Comparison of ENCODE assay signal across 8 cellular contexts in genomic region chr10:110872984-110873569, GRCh38. TPM values are rescaled to one million over a fixed set of nuclear protein-coding genes. Genes with fewer than 3 reads are reported as not detected.
DNase-seq lines count a peak whose midpoint lies in the region; TF ChIP-seq lines count a peak whose summit lies in the region.

No MANE protein-coding gene starts in this region.

- H3K9me3 Mint-ChIP-seq in MCF 10A (ENCODE audit: unreplicated experiment), result no peaks in the 10 kb centered on the region

- H3K27me3 ChIP-seq in AG04450 (ENCODE audit: control insufficient read depth, insufficient read depth, low read length), result peaks cover 2% of the 10 kb centered on the region
- H3K27me3 ChIP-seq in mononuclear cell (ENCODE audit: insufficient read depth, low read length), result no peaks in the 10 kb centered on the region

- peak overlapping the region; percentile 71 for H3K4me3 ChIP-seq in AG04450 (ENCODE audit: low read depth, low read length)
- peak overlapping the region; percentile 60 for H3K4me3 ChIP-seq in Jurkat, Clone E6-1 (ENCODE audit: low read length)
- peak overlapping the region; percentile 84 for H3K4me3 ChIP-seq in mononuclear cell (ENCODE audit: low read length)

- intact Hi-C loops in MCF 10A (cut with micrococcal nuclease), result loop anchor here (1.0 to 5.0 kb wide), 2 partner anchors 127 to 566 kb away; no protein-coding TSS in a partner anchor

- DNase-seq in AG04450 (ENCODE audit: low read depth, low spot score) (no peak), MCF 10A (ENCODE audit: unreplicated experiment) (no peak), SHP77 treated with DMSO at 0.1 percent for 48 hours (lab: John Stamatoyannopoulos, UW) (no peak), hippocampal formation (lab: John Stamatoyannopoulos, UW) (no peak), nucleus accumbens (lab: John Stamatoyannopoulos, UW) (no peak)
- DNase-seq in Jurkat, Clone E6-1 (ENCODE audit: low read depth, low spot score), result no peak
- no peak for DNase-seq in activated CD4-positive, alpha-beta T cell treated with anti-CD3 and anti-CD28 coated beads, Interleukin-2, amount 50 U/mL, for 48 hours

- CTCF ChIA-PET in AG04450 (lab: Charles Lee) (interaction anchor here (0.7 to 1.7 kb wide), 7 partner anchors 14 to 264 kb away, joined by 3 to 5 read pairs (median 3); no protein-coding TSS in a partner anchor), MCF 10A (lab: Yijun Ruan, JAX) (interaction anchor here (0.5 to 1.9 kb wide), 9 partner anchors 10 to 252 kb away, joined by 3 to 7 read pairs (median 3); no protein-coding TSS in a partner anchor)

- no peaks in the 10 kb centered on the region; the same call in 1 of the 2 replicates for H3K9me3 ChIP-seq in AG04450 (ENCODE audit: control insufficient read depth, insufficient read depth, low read length)
- H3K9me3 ChIP-seq in mononuclear cell (ENCODE audit: low read depth, low read length), result no peaks in the 10 kb centered on the region

- H3K4me1 Mint-ChIP-seq in MCF 10A (ENCODE audit: insufficient read depth, unreplicated experiment), result peaks cover 29% of the 10 kb centered on the region

- H3K4me3 Mint-ChIP-seq in MCF 10A (ENCODE audit: unreplicated experiment), result peak overlapping the region; percentile 78

- H3K27ac Mint-ChIP-seq in MCF 10A (ENCODE audit: low read depth, unreplicated experiment), result peak overlapping the region; percentile 64

- H3K4me1 ChIP-seq in mononuclear cell (ENCODE audit: insufficient read depth, low read length), result peaks cover 41% of the 10 kb centered on the region

- BruUV-seq in MCF 10A (replicated peaks; lab: Mats Ljungman, UMichigan), result TSS peak; percentile 64

- peaks cover 45% of the 10 kb centered on the region for H3K36me3 Mint-ChIP-seq in MCF 10A (ENCODE audit: insufficient read depth, unreplicated experiment)

- no peaks in the 10 kb centered on the region for H3K27me3 Mint-ChIP-seq in MCF 10A (ENCODE audit: insufficient read depth, unreplicated experiment)

- H3K27ac ChIP-seq in AG04450 (ENCODE audit: low read depth, low read length), result no peak overlapping the region

- TF ChIP-seq CTCF in AG04450 (IDR thresholded peaks at IDR 0.05; ENCODE audit: low read depth, low read length) (no peak), MCF 10A (IDR thresholded peaks at IDR 0.05; ENCODE audit: unreplicated experiment) (no peak)

- POLR2A ChIA-PET in AG04450 (lab: Yijun Ruan, JAX) (interaction anchor here (0.7 to 1.5 kb wide), 4 partner anchors 13 to 46 kb away, joined by 3 to 4 read pairs (median 3); partner anchors contain the start of genes BBIP1 and SHOC2), MCF 10A (lab: Yijun Ruan, JAX) (interaction anchor here (0.7 to 2.3 kb wide), 30 partner anchors 8 to 569 kb away, joined by 3 to 97 read pairs (median 4); partner anchors contain the start of genes BBIP1, SHOC2 and SMNDC1)

RNA-seq across cellular contexts. Expression of gene PDCD4, which starts 1.3 kb away (rescaled TPM):
- 66.0 and 95.4 TPM in 2 replicates for polyA plus RNA-seq in AG04450 (2011; rRNA removed)
- 29.4 and 55.6 TPM in 2 replicates for polyA minus RNA-seq in AG04450 (2011; rRNA and poly(A)+ RNA removed)
- polyA plus RNA-seq in Jurkat, Clone E6-1 (2012; ENCODE audit: insufficient read depth, insufficient read length), result 66.6 TPM
- total RNA-seq in MCF 10A (2022) (80.7 and 133 TPM in 2 replicates), mononuclear cell (330 TPM)

RNA-seq across cellular contexts. Expression of gene BBIP1, which starts 45.9 kb away (rescaled TPM):
- 29.9 and 41.5 TPM in 2 replicates for polyA plus RNA-seq in AG04450 (2011; rRNA removed)
- 5.9 and 16.3 TPM in 2 replicates for polyA minus RNA-seq in AG04450 (2011; rRNA and poly(A)+ RNA removed)
- polyA plus RNA-seq in Jurkat, Clone E6-1 (2012; ENCODE audit: insufficient read depth, insufficient read length), result 31.4 TPM
- total RNA-seq in MCF 10A (2022) (46.9 and 68.7 TPM in 2 replicates), mononuclear cell (33.0 TPM)

RNA-seq across cellular contexts. Expression of gene SHOC2, which starts 46.3 kb away (rescaled TPM):
- polyA plus RNA-seq in AG04450 (2011; rRNA removed), result 26.9 and 33.3 TPM in 2 replicates
- polyA minus RNA-seq in AG04450 (2011; rRNA and poly(A)+ RNA removed), result 26.6 and 45.4 TPM in 2 replicates
- polyA plus RNA-seq in Jurkat, Clone E6-1 (2012; ENCODE audit: insufficient read depth, insufficient read length), result 15.2 TPM
- 59.8 and 60.6 TPM in 2 replicates for total RNA-seq in MCF 10A (2022)
- total RNA-seq in mononuclear cell, result 98.6 TPM
